Comparison of ENCODE assay signal across 9 cellular contexts in the genomic region with DNA sequence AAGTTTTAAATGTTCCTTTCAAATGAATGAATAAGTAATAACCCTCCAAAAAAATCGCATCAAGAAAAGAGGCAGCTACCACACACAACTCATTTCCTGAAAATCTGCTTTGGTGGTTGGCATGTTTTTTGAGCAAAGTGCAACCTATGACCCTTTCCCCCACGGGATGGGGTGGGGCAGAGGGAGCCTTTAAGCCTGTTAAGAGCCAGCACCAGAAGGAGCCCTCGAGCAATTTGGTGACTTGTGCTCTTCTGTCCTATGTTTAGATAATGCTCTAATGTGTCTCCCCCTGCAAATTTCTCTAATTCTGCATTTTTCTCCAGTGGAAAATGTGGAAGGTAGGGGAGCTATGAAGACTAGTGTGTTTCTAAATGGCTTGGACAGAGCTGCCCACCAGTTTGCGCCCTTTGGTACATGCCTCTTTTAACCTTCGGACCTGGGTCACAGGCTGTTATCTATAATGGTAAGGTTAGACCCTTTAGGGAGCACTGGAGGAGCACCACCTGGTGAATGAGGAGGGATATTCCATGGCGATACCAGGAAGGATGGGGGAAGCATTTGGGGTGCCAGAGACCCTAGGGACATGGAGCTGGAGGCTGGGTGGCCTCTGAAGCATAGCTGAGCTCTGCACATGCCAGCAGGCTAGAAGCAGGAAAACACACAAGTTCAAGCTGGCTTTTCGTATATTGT. TPM values are rescaled to one million over a fixed set of nuclear protein-coding genes. Genes with fewer than 3 reads are reported as not detected.
A peak's percentile ranks its signal among the peaks of the same experiment; 100 is the strongest.
DNase-seq lines count a peak whose midpoint lies in the region; ATAC-seq and TF ChIP-seq lines count a peak whose summit lies in the region.
"Had no signal": no experiment of that assay in that cellular context is flagged by ENCODE, and none has a peak within 500 bp of the region (broad histone marks: within the 10 kb centered on the region; RNA-seq: fewer than 3 reads in every experiment).

No MANE protein-coding gene starts in this region.

- peak overlapping the region; percentile 72 to 96 (median 88) for H3K27ac ChIP-seq in spleen
- H3K27ac ChIP-seq: C4-2B had no signal

- no peaks in the 10 kb centered on the region for H3K9me3 ChIP-seq in spleen

- intact Hi-C loops in spleen (cut with DNase I; ENCODE audit: low total_unique reads) = no loop called here

- no peaks in the 10 kb centered on the region for H3K27me3 ChIP-seq in spleen (replicated peaks in 1 of 7)

- peaks cover 0 to 48% (median 9%) of the 10 kb centered on the region in 6 donors for H3K36me3 ChIP-seq in spleen

- H3K4me1 ChIP-seq in spleen = peaks cover 20 to 86% (median 54%) of the 10 kb centered on the region in 6 donors

- peak overlapping the region; percentile 89 for H3K27ac Mint-ChIP-seq in T-helper 1 cell treated with Interleukin-12 subunit alpha and Interleukin-12 subunit beta and Interleukin-4 antibody, amounts not matched to agents 30 μg/mL and 1 μg/mL, for 36 hours
- peak overlapping the region; percentile 72 for H3K27ac Mint-ChIP-seq in endothelial cell (ENCODE audit: unreplicated experiment)

- peaks cover 54% of the 10 kb centered on the region for H3K4me1 Mint-ChIP-seq in T-helper 1 cell treated with Interleukin-12 subunit alpha and Interleukin-12 subunit beta and Interleukin-4 antibody, amounts not matched to agents 30 μg/mL and 1 μg/mL, for 36 hours (ENCODE audit: low read depth)
- H3K4me1 Mint-ChIP-seq in endothelial cell (ENCODE audit: unreplicated experiment) = peaks cover 49% of the 10 kb centered on the region

- TF ChIP-seq POLR2A in spleen (IDR thresholded peaks at IDR 0.05) = no peak

- peak overlapping the region; percentile 88 for H3K4me3 Mint-ChIP-seq in T-helper 1 cell treated with Interleukin-12 subunit alpha and Interleukin-12 subunit beta and Interleukin-4 antibody, amounts not matched to agents 30 μg/mL and 1 μg/mL, for 36 hours
- H3K4me3 Mint-ChIP-seq in endothelial cell (ENCODE audit: unreplicated experiment) = peak overlapping the region; percentile 87

- ATAC-seq in HG02759 (IDR thresholded peaks at IDR 0.05; ENCODE audit: unreplicated experiment) = no peak

- TF ChIP-seq CTCF in endothelial cell (IDR thresholded peaks at IDR 0.05; ENCODE audit: unreplicated experiment) (no peak), spleen (IDR thresholded peaks at IDR 0.05 in 8 of 11, conservative IDR thresholded peaks at IDR 0.05 in 3 of 11) (peak in 1 of 11 experiments; percentile 27)

- DNase-seq in NCI-H82 (lab: John Stamatoyannopoulos, UW) = peak; percentile 33
- no peak for DNase-seq in NCI-H82 treated with DMSO at 0.1 percent for 48 hours (lab: John Stamatoyannopoulos, UW; ENCODE audit: unreplicated experiment)
- DNase-seq in endothelial cell (ENCODE audit: low spot score) = no peak
- DNase-seq in spleen = peak; percentile 74
- DNase-seq in D341Med (ENCODE audit: low spot score) = no peak
- no peak for DNase-seq in HuH-7 (ENCODE audit: low spot score)

- peaks cover 26% of the 10 kb centered on the region for H3K36me3 Mint-ChIP-seq in T-helper 1 cell treated with Interleukin-12 subunit alpha and Interleukin-12 subunit beta and Interleukin-4 antibody, amounts not matched to agents 30 μg/mL and 1 μg/mL, for 36 hours (ENCODE audit: low read depth)
- H3K36me3 Mint-ChIP-seq in endothelial cell (ENCODE audit: low read depth, unreplicated experiment) = peaks cover 17% of the 10 kb centered on the region

- peak overlapping the region; percentile 76 to 97 (median 92) for H3K4me3 ChIP-seq in spleen

- H3K9me3 Mint-ChIP-seq in T-helper 1 cell treated with Interleukin-12 subunit alpha and Interleukin-12 subunit beta and Interleukin-4 antibody, amounts not matched to agents 30 μg/mL and 1 μg/mL, for 36 hours = no peaks in the 10 kb centered on the region
- no peaks in the 10 kb centered on the region for H3K9me3 Mint-ChIP-seq in endothelial cell (ENCODE audit: unreplicated experiment)

- whole genome bisulfite sequencing in spleen, 5 donors = 43 to 50% (median 46%) methylated on average over 7 of the region's 7 CpGs

- no peaks in the 10 kb centered on the region for H3K27me3 Mint-ChIP-seq in T-helper 1 cell treated with Interleukin-12 subunit alpha and Interleukin-12 subunit beta and Interleukin-4 antibody, amounts not matched to agents 30 μg/mL and 1 μg/mL, for 36 hours (ENCODE audit: low read depth)
- peaks cover 15% of the 10 kb centered on the region for H3K27me3 Mint-ChIP-seq in endothelial cell (ENCODE audit: unreplicated experiment)

RNA-seq across cellular contexts. Expression of a gene that starts 1.6 kb away (rescaled TPM):
- 35.6 TPM for total RNA-seq in endothelial cell (ENCODE audit: unreplicated experiment)
- 100 to 1,000 TPM in 2 of 7 donors, 10 to 100 TPM in 5; 68.0 to 135 (median 90.1) TPM for total RNA-seq in spleen
- polyA plus RNA-seq in spleen = 100 to 1,000 TPM; 109 to 117 (median 114) TPM

RNA-seq across cellular contexts. Expression of a gene that starts 13.0 kb away (rescaled TPM):
- total RNA-seq in endothelial cell (ENCODE audit: unreplicated experiment) (0.18 TPM), spleen (under 1 TPM in 4 of 7 donors, not detected in 3; 0.05 to 0.26 (median 0.15) TPM)
- polyA plus RNA-seq in spleen = under 1 TPM; 0.06 to 0.15 (median 0.09) TPM

RNA-seq across cellular contexts. Expression of a gene that starts 16.0 kb away (rescaled TPM):
- total RNA-seq in endothelial cell (ENCODE audit: unreplicated experiment) (not detected), spleen (not detected)
- 1 to 10 TPM in 1 of 3 donors, under 1 TPM in 1, not detected in 1; 0.72 to 2.7 TPM for polyA plus RNA-seq in spleen

RNA-seq across cellular contexts. Expression of a gene that starts 21.0 kb away (rescaled TPM):
- total RNA-seq in endothelial cell (ENCODE audit: unreplicated experiment) = 590 TPM
- total RNA-seq in spleen = 100 to 1,000 TPM; 119 to 474 (median 284) TPM
- 100 to 1,000 TPM; 225 to 694 (median 516) TPM for polyA plus RNA-seq in spleen

RNA-seq across cellular contexts. Expression of a gene that starts 51.1 kb away (rescaled TPM):
- total RNA-seq in endothelial cell (ENCODE audit: unreplicated experiment) = 0.74 TPM
- 1 to 10 TPM in 4 of 7 donors, under 1 TPM in 2, not detected in 1; 0.70 to 2.0 (median 1.3) TPM for total RNA-seq in spleen
- 1 to 10 TPM; 1.5 to 2.6 (median 2.0) TPM for polyA plus RNA-seq in spleen

Comparison
In these comparisons a context has a peak if more than half of its experiments do, and no peak if none do; other contexts are left out.
1. DNase-seq: peak in NCI-H82 (single experiment) and spleen (single experiment); none in NCI-H82 treated with DMSO at 0.1 percent for 48 hours (single experiment), endothelial cell (single experiment), D341Med (single experiment) and HuH-7 (single experiment).